ENCODE assay signal across 1 cellular context in genomic region chr7:137480824-137481365, GRCh38.
TF ChIP-seq lines count a peak whose summit lies in the region.

No MANE protein-coding gene starts in this region.

TF ChIP-seq in IMR-90, 13 proteins besides CTCF, POLR2A, EP300 and RAD21:
- TF ChIP-seq CEBPB (IDR thresholded peaks at IDR 0.05; ENCODE audit: low read depth, low read length) (no peak), SMC3 (IDR thresholded peaks at IDR 0.05; ENCODE audit: low read depth, low read length) (no peak), RCOR1 (IDR thresholded peaks at IDR 0.05; ENCODE audit: insufficient replicate concordance, low read length) (no peak), MAZ (IDR thresholded peaks at IDR 0.05; ENCODE audit: borderline replicate concordance, low read depth, low read length) (no peak), ELK1 (IDR thresholded peaks at IDR 0.05; ENCODE audit: borderline replicate concordance, low read depth, low read length) (no peak), MXI1 (IDR thresholded peaks at IDR 0.05; ENCODE audit: borderline replicate concordance, low read depth, low read length) (no peak), NFE2L2 (IDR thresholded peaks at IDR 0.05; ENCODE audit: low read depth, low read length) (no peak)
TF ChIP-seq in IMR-90: peak in this region for 0.
